In the genomic region with DNA sequence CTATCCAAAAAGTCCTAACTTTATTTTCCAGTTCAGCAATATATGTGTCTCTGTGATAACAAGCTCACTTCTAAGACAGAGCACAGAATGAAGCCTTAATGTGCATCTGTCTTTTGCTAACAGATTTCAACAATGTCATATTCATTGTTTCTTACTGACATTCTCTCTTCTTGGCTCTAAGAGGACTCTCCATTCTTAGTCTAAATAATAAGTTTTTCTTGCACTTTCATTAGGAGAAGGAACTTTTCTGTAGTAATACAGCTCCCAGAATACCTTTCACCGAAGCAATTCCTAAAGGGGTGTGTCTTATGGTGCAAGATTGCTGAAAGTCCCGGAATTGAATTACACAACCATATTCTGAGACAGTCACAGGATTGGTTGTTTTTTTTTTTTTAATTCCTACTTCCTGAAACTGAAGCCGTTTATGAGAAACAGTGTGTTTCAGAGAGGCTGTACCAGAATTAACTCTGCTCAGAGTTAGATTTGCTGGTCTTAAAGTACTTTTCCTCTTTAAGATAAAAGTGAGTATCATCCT, we compare ENCODE assay signal across 1 cellular context.
TF ChIP-seq lines count a peak whose summit lies in the region.

Gene ALPK1 (plus strand): TSS at position 421 of the 535 bp plus-strand sequence.

TF ChIP-seq in HEK293, 187 proteins besides CTCF, POLR2A, EP300 and RAD21 (continued from another document):
- no peak for TF ChIP-seq ZNF488 (tag by site-specific recombination; IDR thresholded peaks at IDR 0.05)
- TF ChIP-seq ZNF830 (tag by site-specific recombination; IDR thresholded peaks at IDR 0.05; ENCODE audit: low read depth), result no peak
